ENCODE assay signal across 25 cellular contexts in the genomic region with DNA sequence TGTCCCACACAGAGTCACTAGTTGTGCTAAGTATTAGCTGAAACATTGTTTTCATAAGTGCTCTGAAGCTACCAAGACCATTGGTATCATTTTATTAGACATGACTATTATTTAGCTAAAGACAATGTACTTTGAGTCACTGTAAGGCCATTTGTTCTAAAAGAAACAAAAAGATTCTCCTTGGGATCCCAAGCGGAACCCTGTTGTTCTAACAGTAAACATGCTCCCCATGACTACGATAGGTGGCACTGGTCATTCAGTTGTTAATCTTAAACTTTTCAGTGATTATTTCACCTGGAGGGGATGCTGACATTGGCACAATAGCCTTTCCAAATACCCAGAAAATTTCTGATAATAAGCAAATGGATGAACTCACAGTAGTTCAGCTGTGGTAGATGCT.
"Had no signal": no experiment of that assay in that cellular context is flagged by ENCODE, and none has a peak within 500 bp of the region (broad histone marks: within the 10 kb centered on the region; RNA-seq: fewer than 3 reads in every experiment).

No MANE protein-coding gene starts in this region.

- H3K36me3 Mint-ChIP-seq: activated naive CD4-positive, alpha-beta T cell treated with anti-CD3 and anti-CD28 coated beads, Interleukin-2, amount 50 U/mL, for 24 hours had no signal

- H3K36me3 ChIP-seq: breast epithelium, Peyer's patch, SJSA1 had no signal

- H3K9ac ChIP-seq: KMS-11 had no signal

- H3K4me1 ChIP-seq: breast epithelium, Peyer's patch, SJSA1 had no signal

- H3K4me3 Mint-ChIP-seq: activated naive CD4-positive, alpha-beta T cell treated with anti-CD3 and anti-CD28 coated beads, Interleukin-2, amount 50 U/mL, for 24 hours; T-helper 1 cell treated with Interleukin-12 subunit alpha and Interleukin-12 subunit beta and Interleukin-4 antibody, amounts not matched to agents 30 μg/mL and 1 μg/mL, for 36 hours had no signal

- H3K27ac Mint-ChIP-seq: activated naive CD4-positive, alpha-beta T cell treated with anti-CD3 and anti-CD28 coated beads, Interleukin-2, amount 50 U/mL, for 24 hours; T-helper 1 cell treated with Interleukin-12 subunit alpha and Interleukin-12 subunit beta and Interleukin-4 antibody, amounts not matched to agents 30 μg/mL and 1 μg/mL, for 36 hours had no signal

- DNase-seq: activated CD4-positive, alpha-beta T cell treated with anti-CD3 and anti-CD28 coated beads for 4 hours; activated CD4-positive, alpha-beta T cell treated with anti-CD3 and anti-CD28 coated beads, Interleukin-2, amount 50 U/mL, for 4 hours; activated CD8-positive, alpha-beta memory T cell treated with anti-CD3 and anti-CD28 coated beads, Interleukin-2, amount 50 U/mL, for 48 hours; activated CD8-positive, alpha-beta T cell treated with anti-CD3 and anti-CD28 coated beads, Interleukin-2, amount 10 ng/mL, durations not matched to agents 7 days and 5 days; activated naive CD4-positive, alpha-beta T cell; activated T-cell treated with anti-CD3 and anti-CD28 coated beads, Interleukin-2, amount 50 U/mL, for 1 hour; aorta; caudate nucleus; MM.1S; NCI-H1105 treated with DMSO at 0.1 percent for 48 hours; NCI-H1436 treated with DMSO at 0.1 percent for 48 hours; NCI-H187; NCI-H2081; NCI-H510A treated with DMSO at 0.1 percent for 48 hours; NCI-H69; Peyer's patch; SHP77 had no signal

- H3K27ac ChIP-seq: breast epithelium, KMS-11, Peyer's patch, RWPE1, SJSA1 had no signal

- H3K4me3 ChIP-seq: breast epithelium, Peyer's patch, SJSA1 had no signal

- H3K27me3 Mint-ChIP-seq: activated naive CD4-positive, alpha-beta T cell treated with anti-CD3 and anti-CD28 coated beads, Interleukin-2, amount 50 U/mL, for 24 hours had no signal

- ATAC-seq: activated CD4-positive, CD25-positive, alpha-beta regulatory T cell treated with anti-CD3 and anti-CD28 coated beads, Interleukin-2, amount 50 U/mL, for 24 hours; SK-N-SH treated with all-trans-retinoic acid at 6 μM for 48 hours had no signal

- H3K4me1 Mint-ChIP-seq: activated naive CD4-positive, alpha-beta T cell treated with anti-CD3 and anti-CD28 coated beads, Interleukin-2, amount 50 U/mL, for 24 hours had no signal

- H3K27me3 ChIP-seq: breast epithelium, Peyer's patch, SJSA1 had no signal

- H3K4me2 ChIP-seq: KMS-11 had no signal

- H3K9me3 ChIP-seq: breast epithelium, Peyer's patch had no signal

- H3K9me3 Mint-ChIP-seq: activated naive CD4-positive, alpha-beta T cell treated with anti-CD3 and anti-CD28 coated beads, Interleukin-2, amount 50 U/mL, for 24 hours had no signal
